In the genomic region with DNA sequence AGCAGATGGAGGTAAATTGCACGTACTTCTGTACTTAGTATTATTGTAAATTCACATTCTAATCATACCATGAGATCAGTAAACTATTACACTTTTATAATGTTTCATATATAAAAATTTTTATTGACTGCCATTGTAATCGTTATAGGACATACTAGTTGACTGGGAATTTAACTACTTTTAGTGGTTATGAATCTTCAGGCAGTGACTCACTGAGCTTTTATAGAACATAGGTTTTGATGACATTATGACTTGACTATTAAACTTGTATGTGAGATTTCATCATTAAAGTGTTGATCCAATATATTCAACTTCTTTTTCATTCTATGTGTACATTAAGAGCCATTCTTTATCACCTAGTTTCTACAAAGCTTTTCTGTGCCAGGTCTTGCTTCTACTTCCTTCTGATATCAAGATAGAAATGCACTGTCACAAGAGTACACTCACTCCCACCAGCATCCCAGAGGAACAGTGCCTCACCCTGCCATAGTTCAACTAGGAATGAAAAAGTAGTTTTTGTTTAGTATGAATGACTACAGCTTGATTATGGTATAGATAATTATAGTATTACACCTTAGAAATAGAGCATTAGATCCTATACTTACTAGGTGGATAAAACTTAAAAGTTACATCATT, we compare ENCODE assay signal across 21 cellular contexts.
DNase-seq lines count a peak whose midpoint lies in the region; ATAC-seq and TF ChIP-seq lines count a peak whose summit lies in the region.
"Had no signal": no experiment of that assay in that cellular context is flagged by ENCODE, and none has a peak within 500 bp of the region (broad histone marks: within the 10 kb centered on the region; RNA-seq: fewer than 3 reads in every experiment).

No MANE protein-coding gene starts in this region.

- DNase-seq in AG10803 (ENCODE audit: low read depth) = peak; percentile 13
- peak; percentile 23 for DNase-seq in HS-5 (ENCODE audit: low read depth)
- no peak for DNase-seq in chondrocyte (ENCODE audit: low spot score)
- peak; percentile 11 for DNase-seq in myocyte (ENCODE audit: low read depth)
- no peak for DNase-seq in dedifferentiated amniotic fluid mesenchymal stem cell (ENCODE audit: extremely low spot score)
- DNase-seq in NCI-H82 treated with DMSO at 0.1 percent for 48 hours (lab: John Stamatoyannopoulos, UW; ENCODE audit: unreplicated experiment) = no peak
- no peak for DNase-seq in activated naive CD4-positive, alpha-beta T cell treated with anti-CD3 and anti-CD28 coated beads for 36 hours
- DNase-seq: activated CD4-positive, alpha-beta memory T cell treated with anti-CD3 and anti-CD28 coated beads, Interleukin-2, amount 10 ng/mL, durations not matched to agents 7 days and 5 days; activated naive CD4-positive, alpha-beta T cell; effector memory CD4-positive, alpha-beta T cell; MG63; naive thymus-derived CD4-positive, alpha-beta T cell; NCI-H1436; NCI-H510A treated with DMSO at 0.1 percent for 48 hours; pancreas; trophoblast cell had no signal

- H3K27me3 Mint-ChIP-seq in chondrocyte (ENCODE audit: low read depth) = no peaks in the 10 kb centered on the region
- H3K27me3 Mint-ChIP-seq in activated naive CD4-positive, alpha-beta T cell treated with anti-CD3 and anti-CD28 coated beads for 36 hours (ENCODE audit: low read depth) = no peaks in the 10 kb centered on the region
- H3K27me3 Mint-ChIP-seq: activated CD4-positive, alpha-beta memory T cell treated with anti-CD3 and anti-CD28 coated beads, Interleukin-2, amount 10 ng/mL, durations not matched to agents 7 days and 5 days; memory B cell; naive thymus-derived CD4-positive, alpha-beta T cell had no signal

- peak overlapping the region; percentile 91 for H3K27ac Mint-ChIP-seq in chondrocyte (ENCODE audit: unreplicated experiment)
- H3K27ac Mint-ChIP-seq in activated naive CD4-positive, alpha-beta T cell treated with anti-CD3 and anti-CD28 coated beads for 36 hours = no peak overlapping the region
- H3K27ac Mint-ChIP-seq: activated CD4-positive, alpha-beta memory T cell treated with anti-CD3 and anti-CD28 coated beads, Interleukin-2, amount 10 ng/mL, durations not matched to agents 7 days and 5 days; memory B cell had no signal

- CTCF ChIA-PET in activated naive CD4-positive, alpha-beta T cell treated with anti-CD3 and anti-CD28 coated beads for 36 hours (lab: Charles Lee) = interaction anchor here (0.6 to 1.0 kb wide), 3 partner anchors 85 to 220 kb away, joined by 3 to 4 read pairs (median 3); no protein-coding TSS in a partner anchor

- H3K4me1 Mint-ChIP-seq in chondrocyte (ENCODE audit: low read depth) = peaks cover 17% of the 10 kb centered on the region
- H3K4me1 Mint-ChIP-seq in activated naive CD4-positive, alpha-beta T cell treated with anti-CD3 and anti-CD28 coated beads for 36 hours (ENCODE audit: low read depth) = no peaks in the 10 kb centered on the region
- H3K4me1 Mint-ChIP-seq: activated CD4-positive, alpha-beta memory T cell treated with anti-CD3 and anti-CD28 coated beads, Interleukin-2, amount 10 ng/mL, durations not matched to agents 7 days and 5 days; CD14-positive monocyte; memory B cell; naive thymus-derived CD4-positive, alpha-beta T cell had no signal

- H3K4me3 Mint-ChIP-seq in chondrocyte (ENCODE audit: unreplicated experiment) = no peak overlapping the region
- no peak overlapping the region for H3K4me3 Mint-ChIP-seq in activated naive CD4-positive, alpha-beta T cell treated with anti-CD3 and anti-CD28 coated beads for 36 hours
- H3K4me3 Mint-ChIP-seq: activated CD4-positive, alpha-beta memory T cell treated with anti-CD3 and anti-CD28 coated beads, Interleukin-2, amount 10 ng/mL, durations not matched to agents 7 days and 5 days; CD14-positive monocyte; memory B cell; naive thymus-derived CD4-positive, alpha-beta T cell had no signal

- peaks cover 51% of the 10 kb centered on the region for H3K36me3 Mint-ChIP-seq in chondrocyte (ENCODE audit: low read depth)
- H3K36me3 Mint-ChIP-seq in activated naive CD4-positive, alpha-beta T cell treated with anti-CD3 and anti-CD28 coated beads for 36 hours (ENCODE audit: low read depth) = peaks cover 17% of the 10 kb centered on the region

- no peak overlapping the region for H3K4me3 ChIP-seq in AG10803 (ENCODE audit: low read length)
- H3K4me3 ChIP-seq: esophagus muscularis mucosa, MG63, pancreas, right atrium auricular region had no signal

- no peak for TF ChIP-seq CTCF in AG10803 (conservative IDR thresholded peaks at IDR 0.05; ENCODE audit: low read length)
- no peak for TF ChIP-seq CTCF in chondrocyte (IDR thresholded peaks at IDR 0.05)

- intact Hi-C loops in activated naive CD4-positive, alpha-beta T cell treated with anti-CD3 and anti-CD28 coated beads for 36 hours (cut with micrococcal nuclease) = loop anchor here (10.0 kb wide), 1 partner anchor 213 kb away; a partner anchor contains a TSS

- H3K9me3 Mint-ChIP-seq in chondrocyte (ENCODE audit: low read depth) = no peaks in the 10 kb centered on the region
- H3K9me3 Mint-ChIP-seq in activated naive CD4-positive, alpha-beta T cell treated with anti-CD3 and anti-CD28 coated beads for 36 hours = no peaks in the 10 kb centered on the region
- H3K9me3 Mint-ChIP-seq: activated CD4-positive, alpha-beta memory T cell treated with anti-CD3 and anti-CD28 coated beads, Interleukin-2, amount 10 ng/mL, durations not matched to agents 7 days and 5 days; CD14-positive monocyte; memory B cell; naive thymus-derived CD4-positive, alpha-beta T cell had no signal

- ATAC-seq in GM19455 (IDR thresholded peaks at IDR 0.05; ENCODE audit: unreplicated experiment) = no peak
- ATAC-seq: naive thymus-derived CD4-positive, alpha-beta T cell; pancreas had no signal

Comparison
In these comparisons a context has a peak if more than half of its experiments do, and no peak if none do; other contexts are left out.
1. DNase-seq: peak in AG10803 (single experiment), HS-5 (single experiment) and myocyte (single experiment); none in chondrocyte (single experiment), dedifferentiated amniotic fluid mesenchymal stem cell (single experiment), NCI-H82 treated with DMSO at 0.1 percent for 48 hours (single experiment) and activated naive CD4-positive, alpha-beta T cell treated with anti-CD3 and anti-CD28 coated beads for 36 hours (single experiment).